ENCODE assay signal across 19 cellular contexts in the genomic region with DNA sequence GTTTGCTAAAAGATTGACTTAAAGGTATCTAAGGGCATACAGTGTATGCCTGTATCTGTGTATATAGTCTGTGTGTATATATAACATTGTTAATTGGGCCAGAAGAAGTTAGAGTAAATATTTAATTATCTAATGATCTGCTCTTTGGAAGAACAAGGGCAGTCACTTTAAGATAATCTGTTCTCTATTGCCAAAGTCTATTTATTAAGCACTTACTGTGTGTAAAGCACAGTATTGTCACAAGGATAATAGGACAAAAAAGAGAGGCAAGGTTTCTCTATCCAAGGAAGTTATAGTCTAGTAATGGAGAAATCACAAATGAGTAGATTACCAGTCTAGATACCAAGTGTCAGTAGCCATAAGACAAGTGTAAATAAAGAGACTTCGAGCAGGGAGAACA. TPM values are rescaled to one million over a fixed set of nuclear protein-coding genes. Genes with fewer than 3 reads are reported as not detected.
DNase-seq lines count a peak whose midpoint lies in the region; ATAC-seq and TF ChIP-seq lines count a peak whose summit lies in the region.
"Had no signal": no experiment of that assay in that cellular context is flagged by ENCODE, and none has a peak within 500 bp of the region (broad histone marks: within the 10 kb centered on the region; RNA-seq: fewer than 3 reads in every experiment).

No MANE protein-coding gene starts in this region.

- DNase-seq in NCI-H510A treated with DMSO at 0.1 percent for 48 hours (lab: John Stamatoyannopoulos, UW): peak; percentile 1
- no peak for DNase-seq in NCI-H510A (lab: John Stamatoyannopoulos, UW)
- DNase-seq in NCI-H748 (lab: John Stamatoyannopoulos, UW; ENCODE audit: unreplicated experiment): peak; percentile 71
- DNase-seq in left colon: no peak
- DNase-seq in SKM-1 (lab: John Stamatoyannopoulos, UW; ENCODE audit: unreplicated experiment): no peak
- no peak for DNase-seq in transverse colon
- DNase-seq in AG08396 (ENCODE audit: low spot score): no peak
- DNase-seq: BE2C; C1 segment of cervical spinal cord; CD4-positive, alpha-beta memory T cell; CD4-positive, CD25-positive, alpha-beta regulatory T cell; CD8-positive, alpha-beta memory T cell; COR-L47; DMS79 treated with DMSO at 0.1 percent for 48 hours; GF-D8 had no signal

- no peaks in the 10 kb centered on the region for H3K4me1 ChIP-seq in transverse colon
- H3K4me1 ChIP-seq: A549, BE2C, BLaER1 had no signal

- H3K27me3 ChIP-seq in transverse colon: no peaks in the 10 kb centered on the region
- H3K27me3 ChIP-seq: BE2C, BLaER1 had no signal

- no peaks in the 10 kb centered on the region for H3K9me3 ChIP-seq in transverse colon
- H3K9me3 ChIP-seq: A549, BE2C, BLaER1 had no signal

- in situ Hi-C loops in transverse colon (cut with MboI; ENCODE audit: low pct_ligation_motif_present in 1 of 4, low pct_unique_long_range_greater_than_20kb in 1 of 4, low sequenced_read_pairs in 3 of 4): no loop called here

- no peak overlapping the region for H3K27ac ChIP-seq in transverse colon
- H3K27ac ChIP-seq: 22Rv1, A549, BLaER1 had no signal

- intact Hi-C loops in left colon (cut with DNase I, micrococcal nuclease) (no loop called here), transverse colon (cut with DNase I; ENCODE audit: low total_unique reads) (no loop called here)

- 54 to 67% methylated on average over 1 of the region's 1 CpG for WGBS in transverse colon (ENCODE audit: low coverage in 1 of 2), 2 donors

- H3K4me3 ChIP-seq in transverse colon: no peak overlapping the region
- H3K4me3 ChIP-seq: A549, BLaER1 had no signal

- TF ChIP-seq CTCF in transverse colon (IDR thresholded peaks at IDR 0.05): no peak

- no peak for TF ChIP-seq EP300 in transverse colon (IDR thresholded peaks at IDR 0.05; ENCODE audit: low read depth)

- peak; percentile 66 for ATAC-seq in left colon
- ATAC-seq: A549 had no signal

- no peaks in the 10 kb centered on the region for H3K36me3 ChIP-seq in transverse colon
- H3K36me3 ChIP-seq: BE2C, BLaER1 had no signal

- no peak for TF ChIP-seq POLR2A in transverse colon (IDR thresholded peaks at IDR 0.05)

RNA-seq across cellular contexts. Expression of a gene that starts 51.5 kb away (rescaled TPM):
- total RNA-seq in left colon (under 1 TPM; 0.24 to 0.36 TPM), transverse colon (1 to 10 TPM in 1 of 4 donors, under 1 TPM in 3; 0.16 to 2.6 (median 0.30) TPM)
- total RNA-seq: A172; CD4-positive, alpha-beta memory T cell; CD8-positive, alpha-beta memory T cell had no signal

Comparison
In these comparisons a context has a peak if more than half of its experiments do, and no peak if none do; other contexts are left out.
1. DNase-seq: peak in NCI-H510A treated with DMSO at 0.1 percent for 48 hours (single experiment) and NCI-H748 (single experiment); none in NCI-H510A (single experiment), left colon (0 of 2), SKM-1 (single experiment), transverse colon (single experiment) and AG08396 (single experiment).